8 cellular contexts compared by ENCODE assay signal in the genomic region with DNA sequence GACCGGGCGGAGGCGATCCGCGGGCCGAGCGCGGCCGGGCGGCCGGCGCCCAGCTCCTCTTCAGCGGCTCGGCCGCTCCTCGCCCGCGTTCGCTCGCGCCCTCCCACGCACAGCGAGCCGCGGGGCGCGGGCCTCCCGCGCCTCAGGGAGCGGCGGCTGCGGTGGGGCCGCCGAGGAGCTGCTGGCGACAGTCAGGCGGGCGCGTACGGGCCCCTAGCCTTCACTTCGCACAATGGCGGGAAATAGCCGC. TPM values are rescaled to one million over a fixed set of nuclear protein-coding genes. Genes with fewer than 3 reads are reported as not detected.
DNase-seq lines count a peak whose midpoint lies in the region; ATAC-seq and TF ChIP-seq lines count a peak whose summit lies in the region.

A gene with protein sequence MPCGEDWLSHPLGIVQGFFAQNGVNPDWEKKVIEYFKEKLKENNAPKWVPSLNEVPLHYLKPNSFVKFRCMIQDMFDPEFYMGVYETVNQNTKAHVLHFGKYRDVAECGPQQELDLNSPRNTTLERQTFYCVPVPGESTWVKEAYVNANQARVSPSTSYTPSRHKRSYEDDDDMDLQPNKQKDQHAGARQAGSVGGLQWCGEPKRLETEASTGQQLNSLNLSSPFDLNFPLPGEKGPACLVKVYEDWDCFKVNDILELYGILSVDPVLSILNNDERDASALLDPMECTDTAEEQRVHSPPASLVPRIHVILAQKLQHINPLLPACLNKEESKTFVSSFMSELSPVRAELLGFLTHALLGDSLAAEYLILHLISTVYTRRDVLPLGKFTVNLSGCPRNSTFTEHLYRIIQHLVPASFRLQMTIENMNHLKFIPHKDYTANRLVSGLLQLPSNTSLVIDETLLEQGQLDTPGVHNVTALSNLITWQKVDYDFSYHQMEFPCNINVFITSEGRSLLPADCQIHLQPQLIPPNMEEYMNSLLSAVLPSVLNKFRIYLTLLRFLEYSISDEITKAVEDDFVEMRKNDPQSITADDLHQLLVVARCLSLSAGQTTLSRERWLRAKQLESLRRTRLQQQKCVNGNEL (minus strand): TSS at position 234 of the 250 bp plus-strand sequence. CDS start 259 bp downstream, outside the sequence.

- DNase-seq in CD8-positive, alpha-beta memory T cell, result peak in 1 of 5 donors; percentile 4
- DNase-seq in HAP-1 (ENCODE audit: low spot score in 2 of 2), result no peak
- no peak for DNase-seq in Right ventricle myocardium inferior (ENCODE audit: missing footprints)
- DNase-seq in psoas muscle, result no peak
- DNase-seq in GDM1 (lab: John Stamatoyannopoulos, UW), result no peak
- DNase-seq in putamen (ENCODE audit: low spot score), result no peak

- in situ Hi-C loops in HAP-1 (cut with MboI; ENCODE audit: low sequenced_read_pairs), result no loop called here

- H3K36me3 ChIP-seq in CD8-positive, alpha-beta memory T cell (ENCODE audit: insufficient read depth, low read length), result no peaks in the 10 kb centered on the region
- H3K36me3 ChIP-seq in HAP-1 (replicated peaks) (peaks cover 4% of the 10 kb centered on the region), psoas muscle (ENCODE audit: insufficient read depth in 1 of 2, low read depth in 1 of 2) (no peaks in the 10 kb centered on the region)

- H3K4me1 ChIP-seq in CD8-positive, alpha-beta memory T cell (ENCODE audit: insufficient read depth, low read length), result peaks cover 32% of the 10 kb centered on the region
- peaks cover 16% of the 10 kb centered on the region for H3K4me1 ChIP-seq in HAP-1
- H3K4me1 ChIP-seq in psoas muscle, result peaks cover 23% of the 10 kb centered on the region

- 0 to 1% (median 0%) methylated on average over 8 to 42 of the region's 42 CpGs for WGBS in psoas muscle, 3 donors

- H3K4me1 Mint-ChIP-seq in CD8-positive, alpha-beta memory T cell, result peaks cover 37 to 49% (median 48%) of the 10 kb centered on the region in 3 donors

- peak within 1 kb of the TSS; percentile 94 for H3K4me3 ChIP-seq in CD8-positive, alpha-beta memory T cell (ENCODE audit: low read length)
- H3K4me3 ChIP-seq in HAP-1 (peak within 1 kb of the TSS; percentile 80), WI38 (ENCODE audit: low read depth, low read length) (peak within 1 kb of the TSS; percentile 73), psoas muscle (peak within 1 kb of the TSS; percentile 75)

- TF ChIP-seq CTCF in WI38 (IDR thresholded peaks at IDR 0.05; ENCODE audit: low read depth, low read length), result no peak
- TF ChIP-seq CTCF in psoas muscle (IDR thresholded peaks at IDR 0.05), result no peak

- ATAC-seq in Right ventricle myocardium inferior (no peak), psoas muscle (no peak)
- no peak for ATAC-seq in activated CD4-positive, CD25-positive, alpha-beta regulatory T cell treated with anti-CD3 and anti-CD28 coated beads, Interleukin-2, amount 50 U/mL, for 24 hours

- POLR2A ChIA-PET in CD8-positive, alpha-beta memory T cell (lab: Charles Lee), result interaction anchor here (0.6 to 3.8 kb wide), 10 partner anchors 8 to 752 kb away, joined by 3 to 37 read pairs (median 3); partner anchors contain the start of genes GRK5, INPP5F and SEC23IP

- no peaks in the 10 kb centered on the region for H3K9me3 ChIP-seq in CD8-positive, alpha-beta memory T cell (ENCODE audit: low read length)
- no peaks in the 10 kb centered on the region for H3K9me3 ChIP-seq in HAP-1
- H3K9me3 ChIP-seq in psoas muscle, result no peaks in the 10 kb centered on the region

- H3K27ac ChIP-seq in CD8-positive, alpha-beta memory T cell (ENCODE audit: low read depth, low read length), result peak within 1 kb of the TSS; percentile 81
- peak within 1 kb of the TSS; percentile 84 for H3K27ac ChIP-seq in psoas muscle

- H3K27me3 ChIP-seq in CD8-positive, alpha-beta memory T cell (ENCODE audit: insufficient read depth, low read length, poor library complexity, severe bottlenecking), result no peaks in the 10 kb centered on the region
- no peaks in the 10 kb centered on the region for H3K27me3 ChIP-seq in HAP-1 (ENCODE audit: low read depth)
- no peaks in the 10 kb centered on the region for H3K27me3 ChIP-seq in psoas muscle (ENCODE audit: insufficient read depth in 3 of 3, low read length in 2 of 3)

- H3K27ac Mint-ChIP-seq in CD8-positive, alpha-beta memory T cell, result peak within 1 kb of the TSS; percentile 85 to 97 (median 92)

- no peaks in the 10 kb centered on the region for H3K9me3 Mint-ChIP-seq in CD8-positive, alpha-beta memory T cell

- CTCF ChIA-PET in CD8-positive, alpha-beta memory T cell (lab: Charles Lee), result interaction anchor here (0.7 to 3.6 kb wide), 6 partner anchors 8 to 221 kb away, joined by 3 to 33 read pairs (median 4); partner anchors contain the start of genes BAG3 and SEC23IP

- no peaks in the 10 kb centered on the region for H3K27me3 Mint-ChIP-seq in CD8-positive, alpha-beta memory T cell

- intact Hi-C loops in Right ventricle myocardium inferior (cut with DNase I), result loop anchor here (1.0 to 2.0 kb wide), 2 partner anchors 20 to 146 kb away; partner anchors contain the start of genes INPP5F and SEC23IP
- intact Hi-C loops in psoas muscle (cut with DNase I), result no loop called here

- H3K4me3 Mint-ChIP-seq in CD8-positive, alpha-beta memory T cell, result peak within 1 kb of the TSS; percentile 90 to 96 (median 93)

- peaks cover 0 to 9% (median 4%) of the 10 kb centered on the region in 3 donors for H3K36me3 Mint-ChIP-seq in CD8-positive, alpha-beta memory T cell

RNA-seq across cellular contexts. Expression of the gene that starts here (rescaled TPM):
- 100 to 1,000 TPM; 136 to 137 TPM for total RNA-seq in CD8-positive, alpha-beta memory T cell
- polyA plus RNA-seq in CD8-positive, alpha-beta memory T cell, result 58.7 TPM
- 30.5 TPM for total RNA-seq in Right ventricle myocardium inferior
- 10 to 100 TPM; 23.0 to 43.8 (median 35.6) TPM for total RNA-seq in psoas muscle
- 10 to 100 TPM; 26.4 to 39.6 (median 39.2) TPM for polyA plus RNA-seq in psoas muscle
